In genomic region chr1:228023294-228023639, GRCh38 we compare ENCODE assay signal across 9 cellular contexts. TPM values are rescaled to one million over a fixed set of nuclear protein-coding genes. Genes with fewer than 3 reads are reported as not detected.
"Had no signal": no experiment of that assay in that cellular context is flagged by ENCODE, and none has a peak within 500 bp of the region (broad histone marks: within the 10 kb centered on the region; RNA-seq: fewer than 3 reads in every experiment).

No MANE protein-coding gene starts in this region.

- H3K4me3 ChIP-seq: GM12878 had no signal

- FAIRE-seq: G401.6, GM12878, GM12891, GM12892, GM18507, GM19239 had no signal

- DNase-seq: GDM1, GF-D8 had no signal

- ATAC-seq: GM12878 had no signal

RNA-seq across cellular contexts. Expression of gene WNT3A, which starts 16.5 kb away (rescaled TPM):
- total RNA-seq: G401, GM12878 had no signal
